In the genomic region with DNA sequence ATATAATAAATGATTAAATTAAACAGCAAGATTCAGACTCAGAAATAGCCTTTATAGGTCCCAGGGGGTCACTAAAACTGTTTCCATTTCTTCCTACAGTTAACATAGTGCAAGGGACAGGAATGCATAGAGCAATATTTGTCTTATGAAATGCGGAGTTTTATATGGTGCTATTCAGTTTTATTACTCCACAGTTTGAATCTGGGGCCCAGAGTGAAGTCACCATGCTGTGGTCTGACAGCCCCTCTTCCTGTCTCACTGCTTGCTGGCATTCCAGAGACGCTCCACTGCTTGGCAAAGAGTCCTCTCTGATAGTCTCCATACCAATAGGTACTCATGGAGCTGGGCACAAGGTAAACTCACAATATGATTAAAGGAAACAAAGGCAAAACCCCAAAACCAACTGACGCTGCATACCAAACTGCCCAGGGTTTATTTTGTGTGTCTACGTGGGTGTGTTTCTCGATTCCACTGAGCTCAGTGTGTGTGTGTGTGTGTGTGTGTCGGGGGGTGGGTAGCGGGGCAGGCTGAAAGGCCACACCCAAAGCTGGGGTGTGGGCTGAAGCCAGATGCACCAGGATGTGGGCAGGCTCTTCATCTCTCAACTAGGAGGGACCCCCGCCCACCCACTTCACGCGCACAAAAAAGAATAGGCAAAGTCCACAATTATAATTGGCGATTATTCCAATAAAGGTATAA, we compare ENCODE assay signal across 15 cellular contexts.
DNase-seq lines count a peak whose midpoint lies in the region; FAIRE-seq and TF ChIP-seq lines count a peak whose summit lies in the region.
"Had no signal": no experiment of that assay in that cellular context is flagged by ENCODE, and none has a peak within 500 bp of the region (broad histone marks: within the 10 kb centered on the region; RNA-seq: fewer than 3 reads in every experiment).

No MANE protein-coding gene starts in this region.

- H3K27me3 ChIP-seq in hepatocyte = no peaks in the 10 kb centered on the region
- H3K27me3 ChIP-seq in mucosa of rectum (ENCODE audit: control insufficient read depth in 2 of 2, insufficient read depth in 2 of 2, low read length in 2 of 2) = no peaks in the 10 kb centered on the region
- H3K27me3 ChIP-seq: BE2C had no signal

- peak overlapping the region in 1 of 2 donors; percentile 17 for H3K9ac ChIP-seq in mucosa of rectum (ENCODE audit: low read depth in 1 of 2, low read length in 2 of 2)
- H3K9ac ChIP-seq: SK-N-SH had no signal

- no peaks in the 10 kb centered on the region for H3K79me2 ChIP-seq in hepatocyte

- H3K4me3 ChIP-seq in hepatocyte = no peak overlapping the region
- peak overlapping the region in 1 of 2 donors; percentile 40 for H3K4me3 ChIP-seq in mucosa of rectum (ENCODE audit: low read length in 2 of 2)

- FAIRE-seq in RCC 7860 (lab: Jason Lieb, UNC) (no peak), urothelium cell line (lab: Jason Lieb, UNC) (no peak)

- no peaks in the 10 kb centered on the region for H4K20me1 ChIP-seq in hepatocyte (ENCODE audit: insufficient read depth, poor library complexity, severe bottlenecking)

- peaks cover 10% of the 10 kb centered on the region for H3K4me1 ChIP-seq in hepatocyte (ENCODE audit: insufficient read depth)
- H3K4me1 ChIP-seq in mucosa of rectum (ENCODE audit: control insufficient read depth in 2 of 2, insufficient read depth in 2 of 2, low read length in 2 of 2) = peaks cover 4 to 8% of the 10 kb centered on the region in 2 donors
- H3K4me1 ChIP-seq: BE2C had no signal

- H3K9me2 ChIP-seq in hepatocyte (replicated peaks; ENCODE audit: insufficient read depth) = no peaks in the 10 kb centered on the region
- H3K9me2 ChIP-seq: SK-N-SH had no signal

- DNase-seq in RCC 7860 (ENCODE audit: low spot score) = peak; percentile 63
- peak; percentile 21 for DNase-seq in hepatocyte (ENCODE audit: low spot score)
- DNase-seq in urothelium cell line (ENCODE audit: low spot score) = peak; percentile 28
- DNase-seq in activated CD4-positive, alpha-beta T cell treated with anti-CD3 and anti-CD28 coated beads for 4 hours = no peak
- DNase-seq in effector CD4-positive, alpha-beta T cell = no peak
- no peak for DNase-seq in retina
- DNase-seq: BE2C; Calu3; CD4-positive, alpha-beta T cell; DMS53; H9; NCI-H1930; NCI-H774; SK-N-SH had no signal

- H3K27ac ChIP-seq in hepatocyte (no peak overlapping the region), mucosa of rectum (ENCODE audit: low read depth in 2 of 2, low read length in 2 of 2) (peak overlapping the region; percentile 39)

- H3K9me3 ChIP-seq in hepatocyte (ENCODE audit: low read depth) (no peaks in the 10 kb centered on the region), mucosa of rectum (ENCODE audit: control insufficient read depth in 2 of 2, low read length in 2 of 2) (no peaks in the 10 kb centered on the region)
- H3K9me3 ChIP-seq: BE2C, SK-N-SH had no signal

- no peak for TF ChIP-seq CTCF in hepatocyte (IDR thresholded peaks at IDR 0.05; ENCODE audit: poor library complexity)

- H3K4me2 ChIP-seq in hepatocyte = peak overlapping the region; percentile 56
- H3K4me2 ChIP-seq: SK-N-SH had no signal

- no peaks in the 10 kb centered on the region for H3K36me3 ChIP-seq in hepatocyte (replicated peaks; ENCODE audit: insufficient read depth, low read depth)
- no peaks in the 10 kb centered on the region for H3K36me3 ChIP-seq in mucosa of rectum (ENCODE audit: control insufficient read depth in 2 of 2, insufficient read depth in 2 of 2, low read length in 2 of 2)
- H3K36me3 ChIP-seq: BE2C had no signal

- H2AFZ ChIP-seq in hepatocyte = no peak overlapping the region

- 78% methylated on average over 11 of the region's 11 CpGs for WGBS in hepatocyte (ENCODE audit: low lambda C conversion rate, missing lambda C conversion rate)

Comparison
In these comparisons a context has a peak if more than half of its experiments do, and no peak if none do; other contexts are left out.
1. DNase-seq: peak in RCC 7860 (single experiment), hepatocyte (single experiment) and urothelium cell line (single experiment); none in activated CD4-positive, alpha-beta T cell treated with anti-CD3 and anti-CD28 coated beads for 4 hours (0 of 2), effector CD4-positive, alpha-beta T cell (single experiment) and retina (single experiment).